8 cellular contexts compared by ENCODE assay signal in genomic region chr4:159946983-159947645, GRCh38.
DNase-seq lines count a peak whose midpoint lies in the region; ATAC-seq and TF ChIP-seq lines count a peak whose summit lies in the region.

No MANE protein-coding gene starts in this region.

- no peak overlapping the region for H2AK5ac ChIP-seq in mesendoderm (ENCODE audit: low read length)

- no peaks in the 10 kb centered on the region; the same call in 1 of the 2 replicates for H3K9me2 ChIP-seq in SK-N-SH

- no peak overlapping the region for H2BK120ac ChIP-seq in mesendoderm (ENCODE audit: low read depth, low read length)

- H3K9ac ChIP-seq in SK-N-SH (no peak overlapping the region), mesendoderm (ENCODE audit: low read length) (no peak overlapping the region)

- no peaks in the 10 kb centered on the region for H3K9me3 ChIP-seq in SK-N-SH

- no peak for TF ChIP-seq EP300 in SK-N-SH (IDR thresholded peaks at IDR 0.05; ENCODE audit: borderline replicate concordance in 1 of 2, low read depth in 1 of 2, low read length in 1 of 2)

- H3K79me2 ChIP-seq in SK-N-SH (ENCODE audit: insufficient read depth) (no peaks in the 10 kb centered on the region), mesendoderm (ENCODE audit: control insufficient read depth, insufficient read depth, low read length) (no peaks in the 10 kb centered on the region)

- WGBS in SK-N-SH (ENCODE audit: low lambda C conversion rate) = 42% methylated on average over 5 of the region's 5 CpGs
- WGBS in mesendoderm (ENCODE audit: extremely low coverage, insufficient coverage, low lambda C conversion rate) = no CpG with 5 or more reads among the region's 5 CpGs

- H3K27ac ChIP-seq in SK-N-SH (ENCODE audit: low read depth in 2 of 2, low read length in 1 of 2) (no peak overlapping the region; a peak in 1 of 4 replicates), mesendoderm (ENCODE audit: low read depth, low read length) (no peak overlapping the region)

- no peak overlapping the region for H3K4ac ChIP-seq in mesendoderm (ENCODE audit: low read depth, low read length)

- CTCF ChIA-PET in SK-N-SH (lab: Yijun Ruan, JAX) = interaction anchor here (0.6 to 1.3 kb wide), 7 partner anchors 10 to 1432 kb away, joined by 3 to 5 read pairs (median 3); no protein-coding TSS in a partner anchor

- H2BK15ac ChIP-seq in mesendoderm (replicated peaks; ENCODE audit: low read depth) = no peak overlapping the region

- no peak overlapping the region for H3K4me2 ChIP-seq in SK-N-SH
- no peak overlapping the region for H3K4me2 ChIP-seq in mesendoderm (ENCODE audit: low read length)

- no peaks in the 10 kb centered on the region for H3F3A ChIP-seq in SK-N-SH (replicated peaks; ENCODE audit: insufficient read depth)

- H2BK5ac ChIP-seq in mesendoderm (ENCODE audit: low read length) = no peak overlapping the region

- H3K36me3 ChIP-seq in SK-N-SH (replicated peaks in 1 of 2; ENCODE audit: control insufficient read depth in 1 of 2, insufficient read depth in 2 of 2, low read length in 1 of 2) = no peaks in the 10 kb centered on the region
- no peaks in the 10 kb centered on the region for H3K36me3 ChIP-seq in mesendoderm (ENCODE audit: control insufficient read depth, insufficient read depth, low read length)

- no peak overlapping the region for H2AFZ ChIP-seq in SK-N-SH (ENCODE audit: low read depth)

- peak; percentile 40 for DNase-seq in SK-N-SH
- DNase-seq in NCI-H510A (lab: John Stamatoyannopoulos, UW) = peak; percentile 3
- peak; percentile 33 for DNase-seq in cerebellum (ENCODE audit: low spot score)
- peak; percentile 79 for DNase-seq in mesendoderm

- no peak overlapping the region for H4K5ac ChIP-seq in mesendoderm (ENCODE audit: low read length)

- ATAC-seq in SK-N-SH treated with all-trans-retinoic acid at 6 μM for 48 hours (no peak), HG03045 (IDR thresholded peaks at IDR 0.05; ENCODE audit: unreplicated experiment) (peak; percentile 68), HG03025 (IDR thresholded peaks at IDR 0.05; ENCODE audit: low FRiP score, unreplicated experiment) (no peak), HG03521 (IDR thresholded peaks at IDR 0.05; ENCODE audit: unreplicated experiment) (no peak)

- POLR2A ChIA-PET in SK-N-SH (lab: Yijun Ruan, JAX) = no interaction called here

- H3K4me1 ChIP-seq in SK-N-SH (ENCODE audit: control insufficient read depth in 1 of 2, insufficient read depth in 2 of 2, low read depth in 1 of 2, low read length in 1 of 2) = no peaks in the 10 kb centered on the region
- no peaks in the 10 kb centered on the region for H3K4me1 ChIP-seq in mesendoderm (ENCODE audit: control insufficient read depth, low read depth, low read length)

- H3K27me3 ChIP-seq in SK-N-SH (ENCODE audit: insufficient read depth) (no peaks in the 10 kb centered on the region), mesendoderm (ENCODE audit: insufficient read depth, low read length, poor library complexity) (no peaks in the 10 kb centered on the region)

- TF ChIP-seq CTCF in SK-N-SH (IDR thresholded peaks at IDR 0.05) = peak; percentile 85

- peak; percentile 83 for TF ChIP-seq RAD21 in SK-N-SH (IDR thresholded peaks at IDR 0.05; ENCODE audit: low read length)

- no peak overlapping the region; a peak in 1 of 4 replicates for H3K4me3 ChIP-seq in SK-N-SH (ENCODE audit: low read depth in 2 of 2, low read length in 1 of 2)
- no peak overlapping the region for H3K4me3 ChIP-seq in mesendoderm (ENCODE audit: low read length)

- no peaks in the 10 kb centered on the region for H4K20me1 ChIP-seq in SK-N-SH (ENCODE audit: insufficient read depth)

- H3K18ac ChIP-seq in mesendoderm (ENCODE audit: low read length) = no peak overlapping the region

- H3K56ac ChIP-seq in mesendoderm (ENCODE audit: low read length) = no peak overlapping the region

- no peak overlapping the region for H4K8ac ChIP-seq in mesendoderm (ENCODE audit: low read depth, low read length)

- no peaks in the 10 kb centered on the region for H3K79me1 ChIP-seq in mesendoderm (ENCODE audit: low read length)

- no peak overlapping the region for H3K23ac ChIP-seq in mesendoderm (ENCODE audit: low read length)

TF ChIP-seq in SK-N-SH, 30 proteins besides CTCF, POLR2A, EP300 and RAD21:
- TF ChIP-seq, protein P1, sequence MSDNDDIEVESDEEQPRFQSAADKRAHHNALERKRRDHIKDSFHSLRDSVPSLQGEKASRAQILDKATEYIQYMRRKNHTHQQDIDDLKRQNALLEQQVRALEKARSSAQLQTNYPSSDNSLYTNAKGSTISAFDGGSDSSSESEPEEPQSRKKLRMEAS (IDR thresholded peaks at IDR 0.05; ENCODE audit: low read depth) = no peak
- no peak for TF ChIP-seq GABPA (IDR thresholded peaks at IDR 0.05; ENCODE audit: low read depth)
- peak; percentile 49; the same call in 1 of the 2 replicates for TF ChIP-seq SMC3 (IDR thresholded peaks at IDR 0.05; ENCODE audit: low read depth, low read length)
- no peak for TF ChIP-seq ELF1 (IDR thresholded peaks at IDR 0.05)

TF ChIP-seq in SK-N-SH treated with all-trans-retinoic acid at 6 μM for 48 hours, 23 proteins besides CTCF, POLR2A, EP300 and RAD21:
- TF ChIP-seq ISL1 (CRISPR knock-in tag; IDR thresholded peaks at IDR 0.05) (no peak), TCF4 (CRISPR knock-in tag; IDR thresholded peaks at IDR 0.05; ENCODE audit: borderline replicate concordance) (no peak)

Comparison
In these comparisons a context has a peak if more than half of its experiments do, and no peak if none do; other contexts are left out.
1. DNase-seq: peak in every context shown above with its lines; median percentile 79 in mesendoderm; 40 in SK-N-SH; 33 in cerebellum; 3 in NCI-H510A.